Comparison of ENCODE assay signal across 26 cellular contexts in genomic region chr3:136685882-136686281, GRCh38.
A peak's percentile ranks its signal among the peaks of the same experiment; 100 is the strongest.
DNase-seq lines count a peak whose midpoint lies in the region; ATAC-seq, FAIRE-seq and TF ChIP-seq lines count a peak whose summit lies in the region.
"Had no signal": no experiment of that assay in that cellular context is flagged by ENCODE, and none has a peak within 500 bp of the region (broad histone marks: within the 10 kb centered on the region; RNA-seq: fewer than 3 reads in every experiment).

No MANE protein-coding gene starts in this region.

- peaks cover 7% of the 10 kb centered on the region for H3K9me3 Mint-ChIP-seq in activated naive CD8-positive, alpha-beta T cell (ENCODE audit: low read depth)
- peaks cover 12% of the 10 kb centered on the region for H3K9me3 Mint-ChIP-seq in activated naive CD8-positive, alpha-beta T cell treated with anti-CD3 and anti-CD28 coated beads, Interleukin-2, amount 50 U/mL, for 24 hours
- peaks cover 5% of the 10 kb centered on the region for H3K9me3 Mint-ChIP-seq in memory B cell
- H3K9me3 Mint-ChIP-seq: HFFc6, IgD-negative memory B cell had no signal

- 93% methylated on average over 1 of the region's 1 CpG for WGBS in GM12878 (ENCODE audit: insufficient coverage, insufficient replicate concordance, low lambda C conversion rate, missing lambda C conversion rate)

- POLR2A ChIA-PET in GM12878 (lab: Charles Lee) = interaction anchor here (0.9 kb wide), 1 partner anchor 19 kb away, joined by 3 read pairs; no protein-coding TSS in a partner anchor

- BruUV-seq in GM12878 (replicated peaks; lab: Mats Ljungman, UMichigan) = no TSS peak

- no peak for TF ChIP-seq RAD21 in GM12878 (IDR thresholded peaks at IDR 0.05; ENCODE audit: insufficient read depth, low read depth, low read length)

- H4K20me1 ChIP-seq in GM12878 (ENCODE audit: control insufficient read depth, insufficient read depth) = no peaks in the 10 kb centered on the region

- DNase-seq in activated naive CD8-positive, alpha-beta T cell treated with anti-CD3 and anti-CD28 coated beads, Interleukin-2, amount 50 U/mL, for 24 hours = no peak
- DNase-seq in H54 (ENCODE audit: insufficient read length, low spot score) (no peak), GM12878 (ENCODE audit: low read depth, low spot score) (no peak), memory B cell (ENCODE audit: low spot score in 2 of 2) (no peak), AG08396 (ENCODE audit: low spot score) (no peak)
- DNase-seq: ACHN; CD4-positive, CD25-positive, alpha-beta regulatory T cell; DMS79; EL; GDM1; H7; HFFc6; NCI-H1048; NCI-H1417; NCI-H1694; NCI-H2029 treated with DMSO at 0.1 percent for 48 hours; NCI-H446; NCI-H524 treated with DMSO at 0.1 percent for 48 hours; NCI-H774; T-helper 1 cell had no signal

- TF ChIP-seq POLR2A in H54 (IDR thresholded peaks at IDR 0.05; ENCODE audit: low read depth, low read length) (no peak), GM12878 (IDR thresholded peaks at IDR 0.05; ENCODE audit: low read depth, low read length) (no peak)

- H3K36me3 Mint-ChIP-seq in activated naive CD8-positive, alpha-beta T cell = peaks cover 31% of the 10 kb centered on the region
- H3K36me3 Mint-ChIP-seq in activated naive CD8-positive, alpha-beta T cell treated with anti-CD3 and anti-CD28 coated beads, Interleukin-2, amount 50 U/mL, for 24 hours (ENCODE audit: low read depth) = peaks cover 32% of the 10 kb centered on the region
- H3K36me3 Mint-ChIP-seq in memory B cell = peaks cover 20% of the 10 kb centered on the region

- H3K27me3 Mint-ChIP-seq in activated naive CD8-positive, alpha-beta T cell = no peaks in the 10 kb centered on the region
- no peaks in the 10 kb centered on the region for H3K27me3 Mint-ChIP-seq in activated naive CD8-positive, alpha-beta T cell treated with anti-CD3 and anti-CD28 coated beads, Interleukin-2, amount 50 U/mL, for 24 hours
- H3K27me3 Mint-ChIP-seq in memory B cell = no peaks in the 10 kb centered on the region
- H3K27me3 Mint-ChIP-seq: CD4-positive, CD25-positive, alpha-beta regulatory T cell; IgD-negative memory B cell had no signal

- peak; percentile 27 for FAIRE-seq in H54 (lab: Jason Lieb, UNC)
- no peak for FAIRE-seq in GM12878 (lab: Jason Lieb, UNC)

- no peaks in the 10 kb centered on the region for H3K4me1 ChIP-seq in GM12878 (ENCODE audit: control insufficient read depth, insufficient read depth, low read length)
- H3K4me1 ChIP-seq: BLaER1 had no signal

- no peak overlapping the region for H3K4me3 Mint-ChIP-seq in activated naive CD8-positive, alpha-beta T cell
- H3K4me3 Mint-ChIP-seq in activated naive CD8-positive, alpha-beta T cell treated with anti-CD3 and anti-CD28 coated beads, Interleukin-2, amount 50 U/mL, for 24 hours = no peak overlapping the region
- no peak overlapping the region for H3K4me3 Mint-ChIP-seq in memory B cell
- H3K4me3 Mint-ChIP-seq: CD4-positive, CD25-positive, alpha-beta regulatory T cell; HFFc6; T-helper 2 cell treated with Interferon-gamma antibody and Interleukin-4, amounts not matched to agents 5 μg/mL and 100 μg/mL, for 36 hours had no signal

- peak overlapping the region; percentile 25 for H3K27ac Mint-ChIP-seq in activated naive CD8-positive, alpha-beta T cell
- no peak overlapping the region for H3K27ac Mint-ChIP-seq in activated naive CD8-positive, alpha-beta T cell treated with anti-CD3 and anti-CD28 coated beads, Interleukin-2, amount 50 U/mL, for 24 hours
- peak overlapping the region; percentile 26 for H3K27ac Mint-ChIP-seq in memory B cell
- H3K27ac Mint-ChIP-seq: CD4-positive, CD25-positive, alpha-beta regulatory T cell; HFFc6; IgD-negative memory B cell; T-helper 2 cell treated with Interferon-gamma antibody and Interleukin-4, amounts not matched to agents 5 μg/mL and 100 μg/mL, for 36 hours had no signal

- intact Hi-C loops in GM12878 (cut with micrococcal nuclease; ENCODE audit: unreplicated experiment) = no loop called here

- H3K4me3 ChIP-seq in GM12878 = no peak overlapping the region
- H3K4me3 ChIP-seq: BLaER1 had no signal

- SMC1A ChIA-PET in GM12878 (lab: Charles Lee; ENCODE audit: uncharacterized antibody, unreplicated experiment) = interaction anchor here (0.8 to 1.4 kb wide), 3 partner anchors 9 to 22 kb away, joined by 4 to 8 read pairs (median 4); no protein-coding TSS in a partner anchor

- TF ChIP-seq EP300 in GM12878 (IDR thresholded peaks at IDR 0.05; ENCODE audit: borderline replicate concordance in 1 of 2, control insufficient read depth in 1 of 2, low read depth in 2 of 2, low read length in 2 of 2) = no peak

- RAD21 ChIA-PET in GM12878 (lab: Charles Lee; ENCODE audit: unreplicated experiment) = no interaction called here

- CTCF ChIA-PET in GM12878 (lab: Yijun Ruan, JAX) = interaction anchor here (1.1 to 1.3 kb wide), 2 partner anchors 9 to 21 kb away, joined by 3 to 4 read pairs; no protein-coding TSS in a partner anchor

- H3K9me3 ChIP-seq in GM12878 (replicated peaks; ENCODE audit: control insufficient read depth, insufficient read depth, low read length) = peaks cover 2% of the 10 kb centered on the region; the same call in 1 of the 3 replicates

- H3K4me1 Mint-ChIP-seq in activated naive CD8-positive, alpha-beta T cell (ENCODE audit: low read depth) = peaks cover 35% of the 10 kb centered on the region
- peaks cover 33% of the 10 kb centered on the region for H3K4me1 Mint-ChIP-seq in activated naive CD8-positive, alpha-beta T cell treated with anti-CD3 and anti-CD28 coated beads, Interleukin-2, amount 50 U/mL, for 24 hours
- peaks cover 16% of the 10 kb centered on the region for H3K4me1 Mint-ChIP-seq in memory B cell

- ATAC-seq in activated naive CD8-positive, alpha-beta T cell treated with anti-CD3 and anti-CD28 coated beads, Interleukin-2, amount 50 U/mL, for 24 hours = no peak
- ATAC-seq in GM12878 (peak; percentile 31; the same call in 1 of the 3 replicates), memory B cell (ENCODE audit: low read depth) (no peak), HG03469 (IDR thresholded peaks at IDR 0.05; ENCODE audit: unreplicated experiment) (no peak)

- TF ChIP-seq CTCF in GM12878 (IDR thresholded peaks at IDR 0.05 in 2 of 3, conservative IDR thresholded peaks at IDR 0.05 in 1 of 3; ENCODE audit: control insufficient read depth in 2 of 3, extremely low read depth in 1 of 3, insufficient read depth in 1 of 3, low read depth in 3 of 3, low read length in 3 of 3) = no peak

- H3K27me3 ChIP-seq in GM12878 (replicated peaks in 1 of 2; ENCODE audit: control insufficient read depth in 2 of 2, insufficient read depth in 2 of 2, low read length in 1 of 2) = no peaks in the 10 kb centered on the region
- H3K27me3 ChIP-seq: BLaER1 had no signal

- no peak overlapping the region for H3K4me2 ChIP-seq in GM12878 (ENCODE audit: control insufficient read depth, insufficient read depth)
- H3K4me2 ChIP-seq: BLaER1 had no signal

- H2AFZ ChIP-seq in GM12878 (ENCODE audit: control insufficient read depth, low read depth, low read length) = no peak overlapping the region

- H3K79me2 ChIP-seq in GM12878 (ENCODE audit: control insufficient read depth, insufficient read depth, low read length) = peaks cover 26% of the 10 kb centered on the region

- H3K27ac ChIP-seq in GM12878 (ENCODE audit: control insufficient read depth, insufficient read depth) = no peak overlapping the region
- H3K27ac ChIP-seq: BLaER1, RWPE1 had no signal

- H3K36me3 ChIP-seq in GM12878 (ENCODE audit: control insufficient read depth in 2 of 2, insufficient read depth in 2 of 2, low read length in 1 of 2) = no peaks in the 10 kb centered on the region

- no peak overlapping the region for H3K9ac ChIP-seq in GM12878 (ENCODE audit: control insufficient read depth, insufficient read depth, low read length)
- H3K9ac ChIP-seq: BLaER1 had no signal

- in situ Hi-C loops in GM12878 (cut with MboI) = no loop called here

TF ChIP-seq in GM12878, 131 proteins besides CTCF, POLR2A, EP300 and RAD21 (continues in another document):
- TF ChIP-seq NR2F1 (conservative IDR thresholded peaks at IDR 0.05) (no peak), ZBTB40 (IDR thresholded peaks at IDR 0.05; ENCODE audit: borderline replicate concordance) (no peak), KLF5 (IDR thresholded peaks at IDR 0.05; ENCODE audit: partially characterized antibody) (peak; percentile 26), TCF12 (IDR thresholded peaks at IDR 0.05; ENCODE audit: low read depth, low read length) (peak; percentile 40; the same call in 1 of the 2 replicates), PKNOX1 (IDR thresholded peaks at IDR 0.05) (peak; percentile 56; the same call in 1 of the 2 replicates)
